Comparison of ENCODE assay signal across 29 cellular contexts in genomic region chr16:52439750-52440149, GRCh38.
"Had no signal": no experiment of that assay in that cellular context is flagged by ENCODE, and none has a peak within 500 bp of the region (broad histone marks: within the 10 kb centered on the region; RNA-seq: fewer than 3 reads in every experiment).

No MANE protein-coding gene starts in this region.

- DNase-seq: activated B cell treated with CpG ODN at 0.5 μM for 24 hours; activated CD4-positive, alpha-beta T cell treated with anti-CD3 and anti-CD28 coated beads for 48 hours; activated CD4-positive, alpha-beta T cell treated with anti-CD3 and anti-CD28 coated beads, Interleukin-2, amount 50 U/mL, for 1 hour; activated CD4-positive, alpha-beta T cell treated with anti-CD3 and anti-CD28 coated beads, Interleukin-2, amount 50 U/mL, for 48 hours; activated CD8-positive, alpha-beta memory T cell treated with anti-CD3 and anti-CD28 coated beads for 24 hours; activated CD8-positive, alpha-beta T cell treated with anti-CD3 and anti-CD28 coated beads for 36 hours; activated effector memory CD4-positive, alpha-beta T cell treated with Interleukin-2 at 50 U/mL for 16 hours; activated gamma-delta T cell treated with Interleukin-2 at 50 U/mL for 16 hours; activated naive CD4-positive, alpha-beta T cell treated with anti-CD3 and anti-CD28 coated beads, Interleukin-2, amount 50 U/mL, for 16 hours; activated naive CD4-positive, alpha-beta T cell treated with Interleukin-2 at 50 U/mL for 16 hours; activated T-cell treated with anti-CD3 and anti-CD28 coated beads, Interleukin-2, amount 50 U/mL, for 4 hours; brain microvascular endothelial cell; dorsolateral prefrontal cortex; effector memory CD4-positive, alpha-beta T cell; endodermal cell; foreskin fibroblast; T-helper 2 cell had no signal

- H3K27ac Mint-ChIP-seq: activated B cell treated with CpG ODN at 0.5 μM for 24 hours; activated CD8-positive, alpha-beta T cell treated with anti-CD3 and anti-CD28 coated beads for 36 hours; activated naive CD8-positive, alpha-beta T cell; activated T-helper 17 cell treated with anti-CD3 and anti-CD28 coated beads, Interleukin-2, amount 50 U/mL, for 72 hours; dendritic cell treated with granulocyte-macrophage colony-stimulating factor and Interleukin-4, amounts not matched to agents 40 ng/mL and 50 ng/mL, for 4 days; endodermal cell had no signal

- H3K36me3 Mint-ChIP-seq: activated naive CD8-positive, alpha-beta T cell had no signal

- H3K9me3 Mint-ChIP-seq: activated B cell treated with CpG ODN at 0.5 μM for 24 hours; central memory CD8-positive, alpha-beta T cell; dendritic cell treated with granulocyte-macrophage colony-stimulating factor and Interleukin-4, amounts not matched to agents 40 ng/mL and 50 ng/mL, for 4 days had no signal

- H3K9me3 ChIP-seq: ascending aorta had no signal

- H3K4me1 Mint-ChIP-seq: activated B cell treated with CpG ODN at 0.5 μM for 24 hours; activated T-helper 17 cell treated with anti-CD3 and anti-CD28 coated beads, Interleukin-2, amount 50 U/mL, for 72 hours; central memory CD8-positive, alpha-beta T cell had no signal

- FAIRE-seq: bronchial epithelial cell, frontal cortex had no signal

- H3K27ac ChIP-seq: ascending aorta, brain microvascular endothelial cell, coronary artery, dorsolateral prefrontal cortex, heart left ventricle, VCaP had no signal

- H3K36me3 ChIP-seq: ascending aorta, brain microvascular endothelial cell, heart left ventricle had no signal

- H3K27me3 ChIP-seq: ascending aorta, brain microvascular endothelial cell had no signal

- H3K4me3 Mint-ChIP-seq: activated B cell treated with CpG ODN at 0.5 μM for 24 hours; activated CD8-positive, alpha-beta T cell treated with anti-CD3 and anti-CD28 coated beads for 36 hours; activated naive CD8-positive, alpha-beta T cell; activated T-cell treated with anti-CD3 and anti-CD28 coated beads, Interleukin-2, amount 50 U/mL, for 4 hours; activated T-helper 17 cell treated with anti-CD3 and anti-CD28 coated beads, Interleukin-2, amount 50 U/mL, for 72 hours; central memory CD8-positive, alpha-beta T cell; dendritic cell treated with granulocyte-macrophage colony-stimulating factor and Interleukin-4, amounts not matched to agents 40 ng/mL and 50 ng/mL, for 4 days; endodermal cell had no signal

- H3K4me3 ChIP-seq: ascending aorta, coronary artery, dorsolateral prefrontal cortex, heart left ventricle had no signal

- H3K4me1 ChIP-seq: ascending aorta, heart left ventricle had no signal

- ATAC-seq: activated CD4-positive, CD25-positive, alpha-beta regulatory T cell treated with anti-CD3 and anti-CD28 coated beads, Interleukin-2, amount 50 U/mL, for 24 hours; activated CD8-positive, alpha-beta T cell treated with anti-CD3 and anti-CD28 coated beads for 36 hours; activated T-cell treated with anti-CD3 and anti-CD28 coated beads, Interleukin-2, amount 50 U/mL, for 4 hours; activated T-helper 17 cell treated with anti-CD3 and anti-CD28 coated beads, Interleukin-2, amount 50 U/mL, for 72 hours; esophagus mucosa; heart left ventricle had no signal

- H3K27me3 Mint-ChIP-seq: activated B cell treated with CpG ODN at 0.5 μM for 24 hours; activated CD8-positive, alpha-beta T cell treated with anti-CD3 and anti-CD28 coated beads for 36 hours; activated naive CD8-positive, alpha-beta T cell; activated T-helper 17 cell treated with anti-CD3 and anti-CD28 coated beads, Interleukin-2, amount 50 U/mL, for 72 hours; central memory CD8-positive, alpha-beta T cell; dendritic cell treated with granulocyte-macrophage colony-stimulating factor and Interleukin-4, amounts not matched to agents 40 ng/mL and 50 ng/mL, for 4 days had no signal
